27 cellular contexts compared by ENCODE assay signal in genomic region chr2:181818036-181818680, GRCh38.
"Had no signal": no experiment of that assay in that cellular context is flagged by ENCODE, and none has a peak within 500 bp of the region (broad histone marks: within the 10 kb centered on the region; RNA-seq: fewer than 3 reads in every experiment).

No MANE protein-coding gene starts in this region.

- ATAC-seq: activated CD8-positive, alpha-beta memory T cell treated with anti-CD3 and anti-CD28 coated beads, Interleukin-2, amount 10 ng/mL, durations not matched to agents 7 days and 5 days; T-cell had no signal

- H3K4me2 ChIP-seq: KMS-11 had no signal

- H3K4me3 ChIP-seq: MG63 had no signal

- DNase-seq: activated B cell treated with CpG ODN at 0.5 μM for 24 hours; activated CD4-positive, alpha-beta T cell treated with anti-CD3 and anti-CD28 coated beads for 1 hour; activated CD4-positive, alpha-beta T cell treated with anti-CD3 and anti-CD28 coated beads, Interleukin-2, amount 10 ng/mL, durations not matched to agents 24 days and 14 days; activated CD4-positive, alpha-beta T cell treated with anti-CD3 and anti-CD28 coated beads, Interleukin-2, amount 50 U/mL, for 48 hours; activated CD8-positive, alpha-beta memory T cell treated with anti-CD3 and anti-CD28 coated beads, Interleukin-2, amount 10 ng/mL, durations not matched to agents 7 days and 5 days; activated gamma-delta T cell; activated naive CD4-positive, alpha-beta T cell treated with anti-CD3 and anti-CD28 coated beads for 36 hours; activated naive CD8-positive, alpha-beta T cell treated with anti-CD3 and anti-CD28 coated beads for 36 hours; activated T-cell treated with anti-CD3 and anti-CD28 coated beads, Interleukin-2, amount 50 U/mL, for 24 hours; MG63; MV-4-11; NCI-H1092 treated with DMSO at 0.1 percent for 48 hours; NCI-H1417 treated with DMSO at 0.1 percent for 48 hours; NCI-H1694; NCI-H2029; NCI-H2107; NCI-H2171 treated with DMSO at 0.1 percent for 48 hours; NCI-H226; NCI-H526 treated with DMSO at 0.1 percent for 48 hours; NK-92 treated with Interleukin-12 subunit alpha and Interleukin-12 subunit beta, amount 100 ng/mL, for 24 hours; SHP77; T-cell; T-helper 2 cell; T1000 had no signal

- H3K27me3 ChIP-seq: MG63 had no signal

- H3K9ac ChIP-seq: KMS-11 had no signal

- H3K9me3 ChIP-seq: MG63 had no signal

- H3K36me3 ChIP-seq: MG63 had no signal

- H3K27ac ChIP-seq: KMS-11 had no signal

- FAIRE-seq: RCC 7860, TTC549 had no signal
